Comparison of ENCODE assay signal across 20 cellular contexts in the genomic region with DNA sequence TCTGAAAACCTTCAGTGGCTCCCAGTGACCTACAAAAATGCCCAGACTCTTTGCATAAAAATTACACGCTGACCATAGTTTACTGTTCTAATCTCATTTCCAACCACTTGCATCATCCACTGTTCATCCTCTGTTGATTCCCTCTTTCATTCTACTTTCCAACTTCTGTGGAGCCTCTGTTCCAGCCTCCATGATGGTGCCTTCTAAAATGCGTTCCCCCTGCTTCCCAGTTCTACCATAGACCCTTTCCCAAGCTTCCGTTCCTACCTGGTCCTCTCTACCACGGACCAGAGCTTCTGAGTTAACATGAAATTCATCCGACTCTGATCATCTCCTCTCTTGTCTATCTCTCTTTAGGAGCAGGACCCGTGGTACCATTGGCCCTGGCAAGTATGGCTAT.
"Had no signal": no experiment of that assay in that cellular context is flagged by ENCODE, and none has a peak within 500 bp of the region (broad histone marks: within the 10 kb centered on the region; RNA-seq: fewer than 3 reads in every experiment).

No MANE protein-coding gene starts in this region.

- H3K4me3 ChIP-seq: dorsolateral prefrontal cortex, gastrocnemius medialis, heart right ventricle, left lung, lower lobe of right lung, pancreas, suprapubic skin, thyroid gland, upper lobe of left lung, uterus had no signal

- ATAC-seq: gastrocnemius medialis; heart right ventricle; left lung; lower lobe of right lung; pancreas; right cardiac atrium; stimulated activated naive CD8-positive, alpha-beta T cell treated with anti-CD3 and anti-CD28 coated beads, Interleukin-15, Interleukin-2, amounts not matched to agents 100 U/mL and 50 U/mL, for 24 hours had no signal

- H3K27me3 ChIP-seq: gastrocnemius medialis, heart right ventricle, left lung, pancreas, suprapubic skin, thyroid gland, upper lobe of left lung, uterus had no signal

- H3K36me3 ChIP-seq: gastrocnemius medialis, left lung, lower lobe of right lung, pancreas, suprapubic skin, thyroid gland, upper lobe of left lung, uterus had no signal

- FAIRE-seq: pancreas had no signal

- H3K4me1 ChIP-seq: gastrocnemius medialis, left lung, lower lobe of right lung, pancreas, suprapubic skin, thyroid gland, upper lobe of left lung had no signal

- DNase-seq: cortex of kidney; dorsolateral prefrontal cortex; effector CD8-positive, alpha-beta T cell; gastrocnemius medialis; heart right ventricle; hypothalamus; islet precursor cell; left lung; lower lobe of right lung; naive B cell; occipital lobe; pancreas; right cardiac atrium; stimulated activated CD4-positive, alpha-beta T cell treated with anti-CD3 and anti-CD28 coated beads, Interleukin-4, amount 100 ng/mL, for 1 hour; stimulated activated CD8-positive, alpha-beta memory T cell treated with anti-CD3 and anti-CD28 coated beads, Interleukin-4, amount 100 ng/mL, for 48 hours; stimulated activated naive CD8-positive, alpha-beta T cell treated with anti-CD3 and anti-CD28 coated beads, Interleukin-15, Interleukin-2, amounts not matched to agents 100 U/mL and 50 U/mL, for 24 hours; thyroid gland; upper lobe of left lung; uterus had no signal

- H3K9me3 ChIP-seq: gastrocnemius medialis, heart right ventricle, left lung, lower lobe of right lung, pancreas, suprapubic skin, thyroid gland, upper lobe of left lung, uterus had no signal

- H3K27ac ChIP-seq: dorsolateral prefrontal cortex, gastrocnemius medialis, heart right ventricle, left lung, lower lobe of right lung, pancreas, suprapubic skin, thyroid gland, upper lobe of left lung, uterus had no signal
